In genomic region chr3:161489390-161489789, GRCh38 we compare ENCODE assay signal across 1 cellular context.
TF ChIP-seq lines count a peak whose summit lies in the region.

No MANE protein-coding gene starts in this region.

TF ChIP-seq in GM12878, 131 proteins besides CTCF, POLR2A, EP300 and RAD21 (continued from another document):
- no peak for TF ChIP-seq IRF3 (IDR thresholded peaks at IDR 0.05)
- peak; percentile 85 for TF ChIP-seq MTA2 (IDR thresholded peaks at IDR 0.05; ENCODE audit: low read depth)
- TF ChIP-seq, protein P1, sequence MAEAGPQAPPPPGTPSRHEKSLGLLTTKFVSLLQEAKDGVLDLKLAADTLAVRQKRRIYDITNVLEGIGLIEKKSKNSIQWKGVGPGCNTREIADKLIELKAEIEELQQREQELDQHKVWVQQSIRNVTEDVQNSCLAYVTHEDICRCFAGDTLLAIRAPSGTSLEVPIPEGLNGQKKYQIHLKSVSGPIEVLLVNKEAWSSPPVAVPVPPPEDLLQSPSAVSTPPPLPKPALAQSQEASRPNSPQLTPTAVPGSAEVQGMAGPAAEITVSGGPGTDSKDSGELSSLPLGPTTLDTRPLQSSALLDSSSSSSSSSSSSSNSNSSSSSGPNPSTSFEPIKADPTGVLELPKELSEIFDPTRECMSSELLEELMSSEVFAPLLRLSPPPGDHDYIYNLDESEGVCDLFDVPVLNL (IDR thresholded peaks at IDR 0.05; ENCODE audit: low read depth, low read length): no peak
- no peak for TF ChIP-seq PAX5 (IDR thresholded peaks at IDR 0.05; ENCODE audit: borderline replicate concordance, low read depth, low read length)
- TF ChIP-seq ZNF24 (IDR thresholded peaks at IDR 0.05): peak; percentile 51
- TF ChIP-seq TCF7 (IDR thresholded peaks at IDR 0.05; ENCODE audit: borderline replicate concordance): no peak
- TF ChIP-seq ETV6 (conservative IDR thresholded peaks at IDR 0.05 in 1 of 2, IDR thresholded peaks at IDR 0.05 in 1 of 2; ENCODE audit: borderline replicate concordance in 1 of 2, low read depth in 1 of 2): no peak
